In the genomic region with DNA sequence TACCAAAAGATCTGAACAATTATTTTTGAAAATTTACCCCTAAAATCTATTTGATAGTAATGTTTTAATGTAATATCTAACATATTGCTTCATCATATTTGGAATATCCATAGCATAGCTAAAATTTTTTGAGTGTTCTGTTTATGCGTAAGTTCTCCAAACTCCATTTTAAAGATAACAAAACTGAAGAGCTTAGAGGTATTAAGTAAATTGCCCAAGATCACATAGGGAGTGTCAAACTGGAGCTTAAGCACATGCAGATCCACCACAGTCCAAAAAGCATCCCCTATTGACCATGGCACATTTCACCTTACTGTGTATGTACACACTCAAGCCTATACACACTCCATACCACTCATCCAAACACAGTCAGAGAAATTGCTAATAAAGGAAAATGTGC, we compare ENCODE assay signal across 12 cellular contexts.
"Had no signal": no experiment of that assay in that cellular context is flagged by ENCODE, and none has a peak within 500 bp of the region (broad histone marks: within the 10 kb centered on the region; RNA-seq: fewer than 3 reads in every experiment).

No MANE protein-coding gene starts in this region.

- DNase-seq: activated CD4-positive, alpha-beta T cell treated with anti-CD3 and anti-CD28 coated beads, Interleukin-2, amount 50 U/mL, for 48 hours; activated CD4-positive, CD25-positive, alpha-beta regulatory T cell treated with anti-CD3 and anti-CD28 coated beads, Interleukin-2, amount 50 U/mL, for 72 hours; activated CD8-positive, alpha-beta memory T cell treated with anti-CD3 and anti-CD28 coated beads, Interleukin-2, amount 10 ng/mL, durations not matched to agents 7 days and 5 days; activated gamma-delta T cell treated with Interleukin-2 at 50 U/mL for 16 hours; activated naive CD8-positive, alpha-beta T cell treated with anti-CD3 and anti-CD28 coated beads for 36 hours; activated T-cell treated with anti-CD3 and anti-CD28 coated beads, Interleukin-2, amount 50 U/mL, for 48 hours; aorta; hypothalamus; spleen; stimulated activated CD4-positive, alpha-beta T cell treated with anti-CD3 and anti-CD28 coated beads, Interleukin-1b, Interleukin-23, amount 100 ng/mL, for 48 hours; T-helper 9 cell had no signal

- H3K4me3 ChIP-seq: spleen had no signal

- H3K9me3 ChIP-seq: spleen had no signal

- H3K27ac ChIP-seq: spleen had no signal

- H3K36me3 ChIP-seq: spleen had no signal

- ATAC-seq: activated CD8-positive, alpha-beta memory T cell treated with anti-CD3 and anti-CD28 coated beads, Interleukin-2, amount 10 ng/mL, durations not matched to agents 7 days and 5 days; stimulated activated memory B cell treated with anti-CD40 and anti-IgM and Interleukin-4, amounts not matched to agents 10 μg/mL and 1 μg/mL and 100 μg/mL, for 72 hours had no signal

- H3K27me3 ChIP-seq: spleen had no signal
